Comparison of ENCODE assay signal across 8 cellular contexts in the genomic region with DNA sequence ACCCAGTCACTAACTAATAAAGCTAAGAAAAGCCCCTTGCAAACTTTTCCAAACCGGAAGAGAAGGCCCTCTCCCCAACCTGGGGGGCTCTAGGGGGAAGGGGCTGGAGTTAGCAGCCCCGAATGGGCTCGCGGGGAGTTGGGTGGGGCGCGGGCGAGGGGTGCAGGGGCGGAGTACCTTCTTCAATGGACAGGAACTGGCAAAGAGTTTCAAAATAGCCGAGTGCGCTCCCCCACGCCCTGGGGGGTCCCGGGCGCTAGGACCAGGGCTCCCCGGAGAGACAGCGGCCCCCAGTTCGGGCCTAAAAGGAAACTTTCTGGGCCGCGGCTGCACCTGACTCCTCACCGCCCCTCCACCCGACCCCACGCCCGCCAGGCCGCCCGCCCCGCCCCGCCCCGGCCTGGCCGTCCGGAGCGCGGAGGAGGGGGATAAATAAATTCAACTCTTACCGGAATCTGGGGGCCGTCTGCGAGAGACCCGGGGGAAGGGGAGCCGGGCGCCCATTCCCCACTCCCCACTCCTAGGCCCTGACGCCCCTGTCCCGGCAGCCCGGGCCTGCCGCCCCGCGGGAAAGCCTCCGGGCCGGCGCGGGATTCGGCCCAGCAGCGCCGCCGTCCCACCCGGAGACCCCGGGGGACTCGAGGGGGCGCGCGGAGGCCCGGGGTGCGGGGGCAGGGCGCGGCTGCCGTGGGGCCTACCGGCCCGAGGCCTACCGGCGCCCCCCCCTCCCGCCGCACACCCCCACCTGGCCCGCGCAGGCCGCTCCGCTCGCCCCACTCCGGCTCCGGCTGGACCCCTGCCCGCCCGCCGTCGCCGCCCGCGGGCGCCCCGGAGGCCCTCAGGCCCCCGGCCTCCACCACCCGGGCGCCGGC. TPM values are rescaled to one million over a fixed set of nuclear protein-coding genes. Genes with fewer than 3 reads are reported as not detected.
A peak's percentile ranks its signal among the peaks of the same experiment; 100 is the strongest.
DNase-seq lines count a peak whose midpoint lies in the region; ATAC-seq and TF ChIP-seq lines count a peak whose summit lies in the region.

No MANE protein-coding gene starts in this region.

- peak overlapping the region; percentile 93 for H3K4me3 Mint-ChIP-seq in Caco-2 (ENCODE audit: unreplicated experiment)

- peak; percentile 25 for ATAC-seq in GM19463 (IDR thresholded peaks at IDR 0.05; ENCODE audit: unreplicated experiment)
- ATAC-seq in HG03521 (IDR thresholded peaks at IDR 0.05; ENCODE audit: unreplicated experiment) = peak; percentile 28

- TF ChIP-seq CTCF in Caco-2 (IDR thresholded peaks at IDR 0.05; ENCODE audit: insufficient read depth in 1 of 2, low read depth in 1 of 2, low read length in 1 of 2, severe bottlenecking in 1 of 2, unreplicated experiment in 1 of 2) = no peak
- no peak for TF ChIP-seq CTCF in WERI-Rb-1 (IDR thresholded peaks at IDR 0.05; ENCODE audit: low read depth, low read length)
- no peak for TF ChIP-seq CTCF in cardiac fibroblast (IDR thresholded peaks at IDR 0.05; ENCODE audit: low read depth, low read length)
- TF ChIP-seq CTCF in kidney epithelial cell (IDR thresholded peaks at IDR 0.05; ENCODE audit: insufficient read depth, low read length, poor library complexity, severe bottlenecking) = no peak

- peaks cover under 1% of the 10 kb centered on the region; the same call in 1 of the 2 replicates for H3K4me1 ChIP-seq in Caco-2

- H3K36me3 Mint-ChIP-seq in Caco-2 (ENCODE audit: insufficient read depth, unreplicated experiment) = peaks cover 7% of the 10 kb centered on the region

- H3K27me3 Mint-ChIP-seq in Caco-2 (ENCODE audit: insufficient read depth, unreplicated experiment) = no peaks in the 10 kb centered on the region

- no peaks in the 10 kb centered on the region for H3K27me3 ChIP-seq in Caco-2 (replicated peaks; ENCODE audit: control insufficient read depth, insufficient read depth, low read length)
- H3K27me3 ChIP-seq in WERI-Rb-1 (ENCODE audit: insufficient read depth, low read depth, severe bottlenecking) = no peaks in the 10 kb centered on the region
- no peaks in the 10 kb centered on the region for H3K27me3 ChIP-seq in kidney epithelial cell (ENCODE audit: control insufficient read depth, insufficient read depth, low read length)

- H3K4me3 ChIP-seq in Caco-2 (ENCODE audit: low read depth, low read length) = peak overlapping the region; percentile 77
- peak overlapping the region; percentile 95 for H3K4me3 ChIP-seq in WERI-Rb-1 (ENCODE audit: low read depth, low read length)
- peak overlapping the region; percentile 68 to 74 for H3K4me3 ChIP-seq in cardiac fibroblast (replicated peaks in 1 of 2; ENCODE audit: low read depth in 2 of 2, low read length in 2 of 2)
- H3K4me3 ChIP-seq in kidney epithelial cell (ENCODE audit: low read depth, low read length) = peak overlapping the region; percentile 84

- no peaks in the 10 kb centered on the region for H3K9me3 Mint-ChIP-seq in Caco-2 (ENCODE audit: unreplicated experiment)

- H3K4me1 Mint-ChIP-seq in Caco-2 (ENCODE audit: low read depth, unreplicated experiment) = peaks cover 21% of the 10 kb centered on the region

- peak; percentile 39 to 66 for DNase-seq in Caco-2
- peak; percentile 27 for DNase-seq in WERI-Rb-1
- peak; percentile 22 to 28 for DNase-seq in cardiac fibroblast (ENCODE audit: low read depth in 2 of 2)
- no peak for DNase-seq in kidney epithelial cell (ENCODE audit: low read depth)
- DNase-seq in stimulated activated CD4-positive, alpha-beta T cell treated with anti-CD3 and anti-CD28 coated beads, Interleukin-1b, Interleukin-23, amount 100 ng/mL, for 48 hours = peak; percentile 16
- no peak for DNase-seq in DMS79 treated with DMSO at 0.1 percent for 48 hours (lab: John Stamatoyannopoulos, UW)

- H3K36me3 ChIP-seq in Caco-2 (ENCODE audit: control insufficient read depth, insufficient read depth, low read length) (no peaks in the 10 kb centered on the region), WERI-Rb-1 (no peaks in the 10 kb centered on the region; the same call in 1 of the 2 replicates), kidney epithelial cell (ENCODE audit: control insufficient read depth, insufficient read depth, low read length) (no peaks in the 10 kb centered on the region)

- intact Hi-C loops in Caco-2 (cut with micrococcal nuclease; ENCODE audit: unreplicated experiment) = loop anchor here (5.0 kb wide), 1 partner anchor 108 kb away; no protein-coding TSS in a partner anchor

- peak overlapping the region; percentile 93 for H3K27ac ChIP-seq in WERI-Rb-1

- peak overlapping the region; percentile 97 for H3K27ac Mint-ChIP-seq in Caco-2 (ENCODE audit: unreplicated experiment)

- POLR2A ChIA-PET in Caco-2 (lab: Charles Lee) = interaction anchor here (0.5 to 1.1 kb wide), 2 partner anchors 11 to 74 kb away, joined by 4 to 7 read pairs; partner anchors contain the start of genes EEF1B2 and NDUFS1

- H3K9me3 ChIP-seq in Caco-2 (no peaks in the 10 kb centered on the region), WERI-Rb-1 (ENCODE audit: severe bottlenecking) (no peaks in the 10 kb centered on the region)

- no TSS peak for BruUV-seq in Caco-2 (replicated peaks; lab: Mats Ljungman, UMichigan)

- CTCF ChIA-PET in Caco-2 (lab: Charles Lee) = interaction anchor here (0.6 to 1.0 kb wide), 4 partner anchors 12 to 136 kb away, joined by 3 to 5 read pairs (median 3); no protein-coding TSS in a partner anchor

RNA-seq across cellular contexts. Expression of gene INO80D, which starts 0.9 kb away (rescaled TPM):
- total RNA-seq in Caco-2 (2022) = 19.8 and 21.8 TPM in 2 replicates
- total RNA-seq in kidney epithelial cell = 9.7 and 11.0 TPM in 2 replicates

Comparison
In these comparisons a context has a peak if more than half of its experiments do, and no peak if none do; other contexts are left out.
1. DNase-seq: peak in Caco-2 (2 of 2), WERI-Rb-1 (single experiment), cardiac fibroblast (2 of 2) and stimulated activated CD4-positive, alpha-beta T cell treated with anti-CD3 and anti-CD28 coated beads, Interleukin-1b, Interleukin-23, amount 100 ng/mL, for 48 hours (single experiment); none in kidney epithelial cell (single experiment) and DMS79 treated with DMSO at 0.1 percent for 48 hours (single experiment).
2. Peak in every context shown above with its lines, with median percentiles within 50 percentile points of each other: H3K4me3 ChIP-seq.